22 cellular contexts compared by ENCODE assay signal in genomic region chrX:123923211-123923610, GRCh38.
"Had no signal": no experiment of that assay in that cellular context is flagged by ENCODE, and none has a peak within 500 bp of the region (broad histone marks: within the 10 kb centered on the region; RNA-seq: fewer than 3 reads in every experiment).

No MANE protein-coding gene starts in this region.

- DNase-seq: cortex of kidney; dorsolateral prefrontal cortex; effector CD8-positive, alpha-beta T cell; gastrocnemius medialis; heart right ventricle; hypothalamus; kidney glomerular epithelial cell; mucosa of descending colon; naive thymus-derived CD8-positive, alpha-beta T cell; posterior cingulate gyrus; sigmoid colon; stimulated activated naive CD4-positive, alpha-beta T cell; stomach; substantia nigra; transverse colon had no signal

- H3K36me3 ChIP-seq: gastrocnemius medialis, heart right ventricle, neutrophil, right atrium auricular region, sigmoid colon, stomach, thoracic aorta, transverse colon had no signal

- ATAC-seq: esophagus mucosa; gastrocnemius medialis; heart right ventricle; left lobe of liver; mucosa of descending colon; naive thymus-derived CD8-positive, alpha-beta T cell had no signal

- H3K4me1 ChIP-seq: gastrocnemius medialis, heart right ventricle, right atrium auricular region, sigmoid colon, stomach, transverse colon had no signal

- FAIRE-seq: islet of Langerhans had no signal

- H3K27me3 ChIP-seq: gastrocnemius medialis, heart right ventricle, neutrophil, right atrium auricular region, sigmoid colon, stomach, transverse colon had no signal

- H3K4me3 ChIP-seq: dorsolateral prefrontal cortex, gastrocnemius medialis, heart right ventricle, mucosa of descending colon, right atrium auricular region, sigmoid colon, skin epidermis, stomach, thoracic aorta, transverse colon had no signal

- H3K27ac ChIP-seq: dorsolateral prefrontal cortex, gastrocnemius medialis, heart right ventricle, neutrophil, right atrium auricular region, sigmoid colon, skin epidermis, stomach, thoracic aorta, transverse colon had no signal

- H3K9me3 ChIP-seq: gastrocnemius medialis, heart right ventricle, mucosa of descending colon, neutrophil, right atrium auricular region, sigmoid colon, stomach, thoracic aorta, transverse colon had no signal
